In the genomic region with DNA sequence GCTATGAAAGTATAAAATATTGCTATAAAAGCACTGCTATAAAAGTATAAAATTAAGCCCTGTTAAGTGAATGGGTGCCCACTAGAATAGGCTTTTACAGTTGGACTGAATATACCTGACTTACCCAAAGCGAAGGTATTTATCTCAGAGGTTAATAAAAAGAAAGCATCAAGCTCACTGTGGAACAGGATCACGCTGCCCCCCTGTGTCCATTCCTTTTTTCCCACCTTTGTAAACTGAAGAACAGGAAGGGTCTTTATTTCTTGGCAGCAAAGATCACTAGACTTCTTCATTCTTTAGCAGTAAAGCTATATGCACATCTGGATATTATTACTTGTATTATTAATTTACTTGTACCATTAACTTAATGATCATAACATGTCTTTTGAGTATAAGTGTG, we compare ENCODE assay signal across 8 cellular contexts. TPM values are rescaled to one million over a fixed set of nuclear protein-coding genes. Genes with fewer than 3 reads are reported as not detected.
A peak's percentile ranks its signal among the peaks of the same experiment; 100 is the strongest.
DNase-seq lines count a peak whose midpoint lies in the region; ATAC-seq and TF ChIP-seq lines count a peak whose summit lies in the region.

No MANE protein-coding gene starts in this region.

- H3K4me3 ChIP-seq in LNCaP clone FGC (ENCODE audit: low read depth, low read length) (no peak overlapping the region), fibroblast of pulmonary artery (replicated peaks; ENCODE audit: low read depth, low read length) (no peak overlapping the region)

- ATAC-seq in stimulated activated naive CD8-positive, alpha-beta T cell treated with anti-CD3 and anti-CD28 coated beads, Interleukin-15, Interleukin-2, amounts not matched to agents 100 U/mL and 50 U/mL, for 24 hours: no peak
- no peak for ATAC-seq in HG03432 (IDR thresholded peaks at IDR 0.05; ENCODE audit: unreplicated experiment)
- no peak for ATAC-seq in HG02678 (IDR thresholded peaks at IDR 0.05; ENCODE audit: unreplicated experiment)

- intact Hi-C loops in posterior vena cava (cut with DNase I): loop anchor here in 1 of 2 donors (10.0 kb wide), 1 partner anchor 255 kb away; no protein-coding TSS in a partner anchor

- TF ChIP-seq CTCF in LNCaP clone FGC (IDR thresholded peaks at IDR 0.05; ENCODE audit: control insufficient read depth, extremely low read depth, insufficient read depth) (peak; percentile 60), fibroblast of pulmonary artery (IDR thresholded peaks at IDR 0.05; ENCODE audit: low read length, missing control alignments) (peak; percentile 49)

- peak; percentile 24 for DNase-seq in EH (ENCODE audit: low read depth)
- DNase-seq in LNCaP clone FGC (ENCODE audit: low read depth): no peak
- peak; percentile 45 for DNase-seq in activated CD4-positive, alpha-beta T cell treated with anti-CD3 and anti-CD28 coated beads for 48 hours
- peak; percentile 42 for DNase-seq in fibroblast of pulmonary artery (ENCODE audit: low read depth)
- DNase-seq in stimulated activated naive CD8-positive, alpha-beta T cell treated with anti-CD3 and anti-CD28 coated beads, Interleukin-15, Interleukin-2, amounts not matched to agents 100 U/mL and 50 U/mL, for 24 hours: peak; percentile 41
- no peak for DNase-seq in posterior vena cava (ENCODE audit: low spot score)

RNA-seq across cellular contexts. Expression of gene PLPP6, which starts 22.1 kb away (rescaled TPM):
- total RNA-seq in posterior vena cava: 1 to 10 TPM; 4.3 to 4.9 TPM

RNA-seq across cellular contexts. Expression of gene SPATA6L, which starts 26.3 kb away (rescaled TPM):
- total RNA-seq in posterior vena cava: 1 to 10 TPM; 3.0 to 3.7 TPM

RNA-seq across cellular contexts. Expression of gene CDC37L1, which starts 39.3 kb away (rescaled TPM):
- total RNA-seq in posterior vena cava: 10 to 100 TPM; 36.2 to 39.7 TPM

Comparison
In these comparisons a context has a peak if more than half of its experiments do, and no peak if none do; other contexts are left out.
1. DNase-seq: peak in EH (single experiment), activated CD4-positive, alpha-beta T cell treated with anti-CD3 and anti-CD28 coated beads for 48 hours (single experiment), fibroblast of pulmonary artery (single experiment) and stimulated activated naive CD8-positive, alpha-beta T cell treated with anti-CD3 and anti-CD28 coated beads, Interleukin-15, Interleukin-2, amounts not matched to agents 100 U/mL and 50 U/mL, for 24 hours (single experiment); none in LNCaP clone FGC (single experiment) and posterior vena cava (single experiment).